ENCODE assay signal across 14 cellular contexts in the genomic region with DNA sequence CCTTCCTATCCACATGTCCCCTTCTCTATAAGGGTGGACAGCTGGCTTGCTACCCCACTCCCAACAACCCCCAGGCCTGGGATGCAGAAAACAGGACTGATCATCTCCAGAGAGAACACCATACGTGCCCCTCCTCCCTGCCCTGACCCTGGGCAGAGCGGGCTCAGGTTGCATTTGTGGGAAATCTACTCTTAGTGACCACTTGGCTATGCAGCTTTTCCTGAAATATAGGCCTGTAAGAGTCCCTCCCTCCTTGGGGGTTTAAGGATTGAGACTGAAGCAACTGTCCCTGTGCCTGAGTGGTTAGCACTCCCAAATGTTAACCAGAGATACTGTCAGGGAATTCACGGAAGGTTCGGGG. TPM values are rescaled to one million over a fixed set of nuclear protein-coding genes. Genes with fewer than 3 reads are reported as not detected.
DNase-seq lines count a peak whose midpoint lies in the region; ATAC-seq and TF ChIP-seq lines count a peak whose summit lies in the region.
"Had no signal": no experiment of that assay in that cellular context is flagged by ENCODE, and none has a peak within 500 bp of the region (broad histone marks: within the 10 kb centered on the region; RNA-seq: fewer than 3 reads in every experiment).

No MANE protein-coding gene starts in this region.

- H3K27me3 Mint-ChIP-seq in activated CD4-positive, alpha-beta T cell treated with anti-CD3 and anti-CD28 coated beads, Interleukin-2, amount 10 ng/mL, durations not matched to agents 7 days and 5 days, result no peaks in the 10 kb centered on the region
- no peaks in the 10 kb centered on the region for H3K27me3 Mint-ChIP-seq in Calu3 (ENCODE audit: unreplicated experiment)

- no peak for TF ChIP-seq CTCF in Calu3 (IDR thresholded peaks at IDR 0.05; ENCODE audit: unreplicated experiment)

- DNase-seq in activated CD4-positive, alpha-beta T cell treated with anti-CD3 and anti-CD28 coated beads, Interleukin-2, amount 10 ng/mL, durations not matched to agents 7 days and 5 days, result no peak
- DNase-seq in activated CD4-positive, alpha-beta T cell treated with anti-CD3 and anti-CD28 coated beads for 4 hours, result no peak
- no peak for DNase-seq in activated naive CD4-positive, alpha-beta T cell treated with anti-CD3 and anti-CD28 coated beads, Interleukin-2, amount 50 U/mL, for 72 hours (ENCODE audit: low spot score in 2 of 2)
- DNase-seq in stimulated activated effector memory CD8-positive, alpha-beta T cell treated with anti-CD3 and anti-CD28 coated beads, Interleukin-12 subunit alpha, Interleukin-12 subunit beta, amount 100 ng/mL, for 72 hours (ENCODE audit: low spot score in 2 of 2), result no peak
- no peak for DNase-seq in Calu3
- no peak for DNase-seq in DMS114 treated with DMSO at 0.1 percent for 48 hours (lab: John Stamatoyannopoulos, UW; ENCODE audit: unreplicated experiment)
- DNase-seq: DMS153, NCI-H1436 had no signal

- POLR2A ChIA-PET in activated CD4-positive, alpha-beta T cell treated with anti-CD3 and anti-CD28 coated beads, Interleukin-2, amount 10 ng/mL, durations not matched to agents 7 days and 5 days (lab: Charles Lee), result interaction anchor here (1.5 kb wide), 1 partner anchor 334 kb away, joined by 4 read pairs; a partner anchor contains a TSS

- peaks cover 73% of the 10 kb centered on the region for H3K4me1 Mint-ChIP-seq in activated CD4-positive, alpha-beta T cell treated with anti-CD3 and anti-CD28 coated beads, Interleukin-2, amount 10 ng/mL, durations not matched to agents 7 days and 5 days
- H3K4me1 Mint-ChIP-seq in stimulated activated effector memory CD8-positive, alpha-beta T cell treated with anti-CD3 and anti-CD28 coated beads, Interleukin-12 subunit alpha, Interleukin-12 subunit beta, amount 100 ng/mL, for 72 hours, result peaks cover 60% of the 10 kb centered on the region
- peaks cover 16% of the 10 kb centered on the region for H3K4me1 Mint-ChIP-seq in Calu3 (ENCODE audit: low read depth, unreplicated experiment)

- BruUV-seq in Calu3 (replicated peaks; lab: Mats Ljungman, UMichigan), result no TSS peak

- CTCF ChIA-PET in activated CD4-positive, alpha-beta T cell treated with anti-CD3 and anti-CD28 coated beads, Interleukin-2, amount 10 ng/mL, durations not matched to agents 7 days and 5 days (lab: Charles Lee), result interaction anchor here (1.0 to 1.3 kb wide), 4 partner anchors 20 to 150 kb away, joined by 3 to 5 read pairs (median 4); no protein-coding TSS in a partner anchor
- CTCF ChIA-PET in Calu3 (lab: Charles Lee), result interaction anchor here (0.6 to 0.7 kb wide), 2 partner anchors 9 to 28 kb away, joined by 3 to 4 read pairs; no protein-coding TSS in a partner anchor

- peak overlapping the region; percentile 96 for H3K27ac Mint-ChIP-seq in activated CD4-positive, alpha-beta T cell treated with anti-CD3 and anti-CD28 coated beads, Interleukin-2, amount 10 ng/mL, durations not matched to agents 7 days and 5 days
- peak overlapping the region; percentile 87 to 96 for H3K27ac Mint-ChIP-seq in activated naive CD4-positive, alpha-beta T cell treated with anti-CD3 and anti-CD28 coated beads, Interleukin-2, amount 50 U/mL, for 72 hours
- peak overlapping the region; percentile 94 for H3K27ac Mint-ChIP-seq in stimulated activated effector memory CD8-positive, alpha-beta T cell treated with anti-CD3 and anti-CD28 coated beads, Interleukin-12 subunit alpha, Interleukin-12 subunit beta, amount 100 ng/mL, for 72 hours
- no peak overlapping the region for H3K27ac Mint-ChIP-seq in Calu3 (ENCODE audit: unreplicated experiment)

- H3K4me3 Mint-ChIP-seq in activated CD4-positive, alpha-beta T cell treated with anti-CD3 and anti-CD28 coated beads, Interleukin-2, amount 10 ng/mL, durations not matched to agents 7 days and 5 days, result peak overlapping the region; percentile 40
- peak overlapping the region; percentile 62 for H3K4me3 Mint-ChIP-seq in stimulated activated effector memory CD8-positive, alpha-beta T cell treated with anti-CD3 and anti-CD28 coated beads, Interleukin-12 subunit alpha, Interleukin-12 subunit beta, amount 100 ng/mL, for 72 hours
- no peak overlapping the region for H3K4me3 Mint-ChIP-seq in Calu3 (ENCODE audit: low read depth, unreplicated experiment)

- H3K9me3 Mint-ChIP-seq in activated CD4-positive, alpha-beta T cell treated with anti-CD3 and anti-CD28 coated beads, Interleukin-2, amount 10 ng/mL, durations not matched to agents 7 days and 5 days, result no peaks in the 10 kb centered on the region
- H3K9me3 Mint-ChIP-seq in activated naive CD4-positive, alpha-beta T cell treated with anti-CD3 and anti-CD28 coated beads, Interleukin-2, amount 50 U/mL, for 72 hours, result no peaks in the 10 kb centered on the region
- H3K9me3 Mint-ChIP-seq in stimulated activated effector memory CD8-positive, alpha-beta T cell treated with anti-CD3 and anti-CD28 coated beads, Interleukin-12 subunit alpha, Interleukin-12 subunit beta, amount 100 ng/mL, for 72 hours, result no peaks in the 10 kb centered on the region
- H3K9me3 Mint-ChIP-seq in Calu3 (ENCODE audit: low read depth, unreplicated experiment), result no peaks in the 10 kb centered on the region

- intact Hi-C loops in Calu3 (cut with micrococcal nuclease; ENCODE audit: unreplicated experiment), result no loop called here

- no peaks in the 10 kb centered on the region for H3K36me3 Mint-ChIP-seq in activated CD4-positive, alpha-beta T cell treated with anti-CD3 and anti-CD28 coated beads, Interleukin-2, amount 10 ng/mL, durations not matched to agents 7 days and 5 days (ENCODE audit: low read depth)
- no peaks in the 10 kb centered on the region for H3K36me3 Mint-ChIP-seq in activated naive CD4-positive, alpha-beta T cell treated with anti-CD3 and anti-CD28 coated beads, Interleukin-2, amount 50 U/mL, for 72 hours
- H3K36me3 Mint-ChIP-seq in stimulated activated effector memory CD8-positive, alpha-beta T cell treated with anti-CD3 and anti-CD28 coated beads, Interleukin-12 subunit alpha, Interleukin-12 subunit beta, amount 100 ng/mL, for 72 hours, result peaks cover 6% of the 10 kb centered on the region
- peaks cover 4% of the 10 kb centered on the region for H3K36me3 Mint-ChIP-seq in Calu3 (ENCODE audit: insufficient read depth, unreplicated experiment)

- ATAC-seq in HG02938 (IDR thresholded peaks at IDR 0.05; ENCODE audit: unreplicated experiment) (peak; percentile 6), GM18873 (IDR thresholded peaks at IDR 0.05; ENCODE audit: low FRiP score, unreplicated experiment) (no peak)
- ATAC-seq in activated naive CD4-positive, alpha-beta T cell treated with anti-CD3 and anti-CD28 coated beads, Interleukin-2, amount 50 U/mL, for 72 hours, result peak; percentile 18 to 35
- ATAC-seq in stimulated activated effector memory CD8-positive, alpha-beta T cell treated with anti-CD3 and anti-CD28 coated beads, Interleukin-12 subunit alpha, Interleukin-12 subunit beta, amount 100 ng/mL, for 72 hours, result peak; percentile 11
- ATAC-seq: A549 had no signal

RNA-seq across cellular contexts. Expression of a gene that starts 11.7 kb away (rescaled TPM):
- total RNA-seq in activated CD4-positive, alpha-beta T cell treated with anti-CD3 and anti-CD28 coated beads, Interleukin-2, amount 10 ng/mL, durations not matched to agents 7 days and 5 days, result not detected
- not detected for total RNA-seq in activated naive CD4-positive, alpha-beta T cell treated with anti-CD3 and anti-CD28 coated beads, Interleukin-2, amount 50 U/mL, for 72 hours
- total RNA-seq in Calu3 (2022), result not detected in 2 replicates
- total RNA-seq: dermis microvascular lymphatic vessel endothelial cell, fibroblast of villous mesenchyme, tibial nerve had no signal

RNA-seq across cellular contexts. Expression of a gene that starts 26.6 kb away (rescaled TPM):
- total RNA-seq in activated CD4-positive, alpha-beta T cell treated with anti-CD3 and anti-CD28 coated beads, Interleukin-2, amount 10 ng/mL, durations not matched to agents 7 days and 5 days, result 10 to 100 TPM; 77.2 to 83.7 TPM
- 10 to 100 TPM; 55.9 to 82.2 TPM for total RNA-seq in activated naive CD4-positive, alpha-beta T cell treated with anti-CD3 and anti-CD28 coated beads, Interleukin-2, amount 50 U/mL, for 72 hours
- total RNA-seq in Calu3 (2022), result 50.0 and 52.8 TPM in 2 replicates

RNA-seq across cellular contexts. Expression of a gene that starts 27.1 kb away (rescaled TPM):
- under 1 TPM; 0.44 to 0.55 TPM for total RNA-seq in activated CD4-positive, alpha-beta T cell treated with anti-CD3 and anti-CD28 coated beads, Interleukin-2, amount 10 ng/mL, durations not matched to agents 7 days and 5 days
- 1 to 10 TPM; 1.4 to 1.6 TPM for total RNA-seq in activated naive CD4-positive, alpha-beta T cell treated with anti-CD3 and anti-CD28 coated beads, Interleukin-2, amount 50 U/mL, for 72 hours
- total RNA-seq in Calu3 (2022), result 15.1 and 15.7 TPM in 2 replicates

RNA-seq across cellular contexts. Expression of a gene that starts 45.1 kb away (rescaled TPM):
- total RNA-seq in activated CD4-positive, alpha-beta T cell treated with anti-CD3 and anti-CD28 coated beads, Interleukin-2, amount 10 ng/mL, durations not matched to agents 7 days and 5 days, result 10 to 100 TPM; 65.1 to 71.2 TPM
- total RNA-seq in activated naive CD4-positive, alpha-beta T cell treated with anti-CD3 and anti-CD28 coated beads, Interleukin-2, amount 50 U/mL, for 72 hours, result 100 to 1,000 TPM; 131 to 138 TPM
- total RNA-seq in Calu3 (2022), result 96.1 and 111 TPM in 2 replicates
